Comparison of ENCODE assay signal across 1 cellular context in genomic region chr6:26597821-26598220, GRCh38.
TF ChIP-seq lines count a peak whose summit lies in the region.

No MANE protein-coding gene starts in this region.

TF ChIP-seq in H1, 55 proteins besides CTCF, POLR2A, EP300 and RAD21:
- no peak for TF ChIP-seq NANOG (IDR thresholded peaks at IDR 0.05; ENCODE audit: insufficient read depth, low read depth, low read length, poor library complexity, severe bottlenecking)
- TF ChIP-seq RXRA (IDR thresholded peaks at IDR 0.05; ENCODE audit: insufficient read depth, low read depth, low read length): no peak
- no peak for TF ChIP-seq JUN (IDR thresholded peaks at IDR 0.05; ENCODE audit: low read depth, low read length)
- TF ChIP-seq GTF2F1 (IDR thresholded peaks at IDR 0.05; ENCODE audit: borderline replicate concordance, low read depth, low read length): no peak
- TF ChIP-seq SIN3A (conservative IDR thresholded peaks at IDR 0.05 in 1 of 2, IDR thresholded peaks at IDR 0.05 in 1 of 2; ENCODE audit: low read depth in 1 of 2, low read length in 2 of 2): no peak
- TF ChIP-seq TBP (IDR thresholded peaks at IDR 0.05; ENCODE audit: low read depth, low read length): no peak
- no peak for TF ChIP-seq CHD1 (IDR thresholded peaks at IDR 0.05; ENCODE audit: low read depth, low read length)
- TF ChIP-seq KDM4A (IDR thresholded peaks at IDR 0.05; ENCODE audit: low read depth, low read length, severe bottlenecking): no peak
- no peak for TF ChIP-seq MAX (IDR thresholded peaks at IDR 0.05)
- no peak for TF ChIP-seq BACH1 (IDR thresholded peaks at IDR 0.05; ENCODE audit: low read length)
- no peak for TF ChIP-seq TAF7 (optimal IDR thresholded peaks at IDR 0.05; ENCODE audit: borderline replicate concordance, low read depth, low read length)
- no peak for TF ChIP-seq CHD7 (IDR thresholded peaks at IDR 0.05; ENCODE audit: insufficient replicate concordance, low read length)
- no peak for TF ChIP-seq HDAC2 (IDR thresholded peaks at IDR 0.05; ENCODE audit: borderline replicate concordance in 1 of 2, low read depth in 2 of 2, low read length in 2 of 2)
- TF ChIP-seq BRCA1 (IDR thresholded peaks at IDR 0.05; ENCODE audit: low read depth, low read length): no peak
- TF ChIP-seq SAP30 (IDR thresholded peaks at IDR 0.05; ENCODE audit: insufficient read depth, insufficient replicate concordance, low read length): no peak
- TF ChIP-seq CBX5 (IDR thresholded peaks at IDR 0.05; ENCODE audit: low read depth, low read length): no peak
- no peak for TF ChIP-seq TEAD4 (IDR thresholded peaks at IDR 0.05; ENCODE audit: low read depth, low read length)
- no peak for TF ChIP-seq FOSL1 (IDR thresholded peaks at IDR 0.05; ENCODE audit: insufficient read depth, low read depth, low read length)
TF ChIP-seq in H1: peak in this region for 0.
